Comparison of ENCODE assay signal across 1 cellular context in the genomic region with DNA sequence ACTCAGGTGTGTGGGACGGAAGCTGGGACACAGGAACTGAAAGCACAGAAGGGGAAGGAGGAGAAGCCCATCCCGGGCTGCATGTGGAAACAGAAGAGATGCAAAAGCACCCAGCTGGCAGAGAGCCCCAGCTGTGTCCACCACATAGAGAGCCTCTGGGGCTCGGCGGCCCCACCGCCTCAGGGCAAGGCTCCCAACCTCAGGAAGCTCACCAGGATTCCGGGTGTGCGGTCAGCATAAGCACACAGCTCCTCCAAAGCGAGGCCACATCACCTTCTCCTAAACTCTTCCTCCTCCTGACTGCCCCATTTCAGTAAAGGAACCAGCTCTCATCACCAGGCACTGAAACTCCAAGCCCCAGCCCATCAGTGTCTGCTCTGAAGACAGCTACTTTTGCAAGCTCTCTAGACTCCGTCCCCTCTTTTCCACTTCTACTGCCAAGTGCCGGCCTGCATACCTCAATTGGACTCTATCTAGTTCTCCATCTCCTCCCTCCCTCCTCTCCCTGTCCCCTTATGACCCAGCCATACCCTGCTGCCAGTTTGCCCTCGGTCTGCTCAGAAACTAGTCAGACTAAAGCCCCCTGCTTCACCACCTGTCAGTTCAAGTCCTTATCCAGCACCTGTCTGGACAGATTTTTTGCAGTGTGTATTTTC.
TF ChIP-seq lines count a peak whose summit lies in the region.

No MANE protein-coding gene starts in this region.

TF ChIP-seq in H1, 55 proteins besides CTCF, POLR2A, EP300 and RAD21 (continued from another document):
- TF ChIP-seq USF2 (IDR thresholded peaks at IDR 0.05; ENCODE audit: low read length) (no peak), TAF1 (IDR thresholded peaks at IDR 0.05; ENCODE audit: low read depth, low read length) (no peak), RBBP5 (IDR thresholded peaks at IDR 0.05; ENCODE audit: borderline replicate concordance, low read depth, low read length) (no peak), MAX (IDR thresholded peaks at IDR 0.05) (no peak), SP4 (IDR thresholded peaks at IDR 0.05; ENCODE audit: low read length) (no peak), CHD7 (IDR thresholded peaks at IDR 0.05; ENCODE audit: insufficient replicate concordance, low read length) (no peak), ASH2L (IDR thresholded peaks at IDR 0.05; ENCODE audit: low read length) (no peak), MAFK (IDR thresholded peaks at IDR 0.05; ENCODE audit: low read depth, low read length) (no peak), CTBP2 (IDR thresholded peaks at IDR 0.05; ENCODE audit: borderline replicate concordance, insufficient read depth, insufficient read length, low read length) (no peak), POLR2AphosphoS5 (IDR thresholded peaks at IDR 0.05; ENCODE audit: low read depth, low read length) (no peak), TEAD4 (IDR thresholded peaks at IDR 0.05; ENCODE audit: low read depth, low read length) (no peak), GABPA (IDR thresholded peaks at IDR 0.05; ENCODE audit: borderline replicate concordance, insufficient read depth, low read length) (no peak)
